Comparison of ENCODE assay signal across 1 cellular context in genomic region chrX:154408659-154409221, GRCh38.
TF ChIP-seq lines count a peak whose summit lies in the region.

No MANE protein-coding gene starts in this region.

TF ChIP-seq in HCT116, 20 proteins besides CTCF, POLR2A, EP300 and RAD21 (continued from another document):
- TF ChIP-seq ZBTB33 (IDR thresholded peaks at IDR 0.05; ENCODE audit: extremely low read depth, insufficient replicate concordance, low read length) = no peak
TF ChIP-seq in HCT116: peak in this region for 0.
